8 cellular contexts compared by ENCODE assay signal in the genomic region with DNA sequence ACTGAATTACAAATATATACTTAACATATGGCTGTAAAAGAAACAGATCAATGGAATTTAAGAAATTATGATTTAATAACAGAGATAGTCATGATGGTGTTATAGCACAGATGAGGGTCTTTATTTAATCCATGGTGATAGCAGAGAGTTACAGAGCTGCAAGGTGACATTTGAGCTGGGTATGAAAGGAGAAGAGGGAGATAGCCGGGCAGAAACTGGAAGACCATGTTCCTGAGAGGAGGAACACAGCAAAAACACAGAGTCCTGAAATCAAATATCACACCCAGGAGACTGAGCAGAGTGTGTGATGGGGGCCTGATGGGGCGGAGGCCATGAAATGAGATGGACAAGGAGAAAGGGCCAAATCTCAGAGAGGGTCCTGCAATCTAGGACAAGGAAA.
"Had no signal": no experiment of that assay in that cellular context is flagged by ENCODE, and none has a peak within 500 bp of the region (broad histone marks: within the 10 kb centered on the region; RNA-seq: fewer than 3 reads in every experiment).

No MANE protein-coding gene starts in this region.

- H3K4me3 ChIP-seq: GM12878 had no signal

- DNase-seq: GDM1, GF-D8 had no signal

- ATAC-seq: GM12878 had no signal

- FAIRE-seq: G401.6, GM12878, GM12891, GM12892, GM18507, GM19239 had no signal
